In the genomic region with DNA sequence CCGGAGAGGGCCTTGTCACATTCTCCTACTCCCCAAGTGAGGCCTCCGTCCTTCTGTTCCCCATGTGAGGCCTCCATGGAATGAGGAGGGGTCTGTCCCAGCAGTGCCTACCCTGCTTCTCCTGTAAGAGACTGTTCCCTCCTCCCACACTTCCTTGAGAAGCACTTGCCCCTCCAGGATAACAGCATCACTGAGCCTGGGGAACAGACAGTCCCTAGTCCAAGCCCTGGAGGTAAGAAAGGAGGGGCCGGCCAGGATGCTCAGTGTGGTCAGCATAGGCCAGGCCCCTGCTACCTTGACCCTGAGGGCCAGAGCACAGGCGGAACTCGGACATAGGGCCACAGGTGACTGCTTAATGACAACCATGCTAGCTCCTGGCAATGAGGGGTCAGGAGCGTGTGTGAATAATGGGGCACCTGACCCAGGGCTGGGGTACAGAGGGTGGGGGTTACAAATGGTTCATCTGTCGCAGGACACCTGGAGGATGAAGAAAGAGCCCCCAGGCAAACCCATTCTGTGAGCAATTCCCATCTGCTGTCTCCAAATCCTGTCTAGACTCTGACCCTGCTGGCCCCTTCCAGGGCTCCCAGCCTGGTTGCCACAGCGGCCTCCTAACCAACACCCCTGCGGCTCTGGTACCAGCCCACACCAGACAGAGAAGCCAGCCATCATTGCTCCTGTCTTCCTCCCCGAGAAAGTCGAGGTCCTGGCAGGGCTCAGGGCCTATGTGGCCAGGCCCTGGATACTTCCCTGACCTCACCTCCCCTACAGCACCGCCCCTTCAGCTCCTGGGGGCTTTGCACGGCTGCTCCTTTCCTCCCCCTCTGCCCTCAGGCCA, we compare ENCODE assay signal across 13 cellular contexts.
"Had no signal": no experiment of that assay in that cellular context is flagged by ENCODE, and none has a peak within 500 bp of the region (broad histone marks: within the 10 kb centered on the region; RNA-seq: fewer than 3 reads in every experiment).

No MANE protein-coding gene starts in this region.

- H3K27me3 Mint-ChIP-seq: activated naive CD8-positive, alpha-beta T cell; effector memory CD8-positive, alpha-beta T cell; stimulated activated naive CD8-positive, alpha-beta T cell treated with anti-CD3 and anti-CD28 coated beads, Interleukin-15, amount 100 ng/mL, for 72 hours had no signal

- H3K4me1 Mint-ChIP-seq: stimulated activated naive CD8-positive, alpha-beta T cell treated with anti-CD3 and anti-CD28 coated beads, Interleukin-15, amount 100 ng/mL, for 72 hours had no signal

- H3K27ac Mint-ChIP-seq: activated naive CD8-positive, alpha-beta T cell; activated T-helper 2 cell treated with anti-CD3 and anti-CD28 coated beads, Interferon-gamma antibody, Interleukin-2, Interleukin-4, amounts not matched to agents 10 μg/mL and 5 μg/mL and 100 μg/mL, durations not matched to agents 14 hours and 24 hours and 36 hours; nephron had no signal

- DNase-seq: activated CD4-positive, alpha-beta T cell treated with anti-CD3 and anti-CD28 coated beads, Interleukin-2, amount 50 U/mL, for 4 hours; activated CD4-positive, CD25-positive, alpha-beta regulatory T cell treated with anti-CD3 and anti-CD28 coated beads, Interleukin-2, amount 50 U/mL, for 72 hours; activated T-cell treated with anti-CD3 and anti-CD28 coated beads for 4 hours; amniotic stem cell; effector memory CD8-positive, alpha-beta T cell; mesendoderm; stimulated activated naive CD8-positive, alpha-beta T cell treated with anti-CD3 and anti-CD28 coated beads, Interleukin-15, amount 100 ng/mL, for 72 hours; trophoblast cell had no signal

- H3K4me3 Mint-ChIP-seq: activated naive CD8-positive, alpha-beta T cell; nephron; stimulated activated naive CD8-positive, alpha-beta T cell treated with anti-CD3 and anti-CD28 coated beads, Interleukin-15, amount 100 ng/mL, for 72 hours had no signal

- H3K27me3 ChIP-seq: cardiac muscle cell had no signal

- H3K4me3 ChIP-seq: cardiac muscle cell had no signal

- ATAC-seq: effector memory CD8-positive, alpha-beta T cell; stimulated activated naive CD8-positive, alpha-beta T cell treated with anti-CD3 and anti-CD28 coated beads, Interleukin-15, amount 100 ng/mL, for 72 hours had no signal

- H3K27ac ChIP-seq: cardiac muscle cell, VCaP had no signal
